10 cellular contexts compared by ENCODE assay signal in the genomic region with DNA sequence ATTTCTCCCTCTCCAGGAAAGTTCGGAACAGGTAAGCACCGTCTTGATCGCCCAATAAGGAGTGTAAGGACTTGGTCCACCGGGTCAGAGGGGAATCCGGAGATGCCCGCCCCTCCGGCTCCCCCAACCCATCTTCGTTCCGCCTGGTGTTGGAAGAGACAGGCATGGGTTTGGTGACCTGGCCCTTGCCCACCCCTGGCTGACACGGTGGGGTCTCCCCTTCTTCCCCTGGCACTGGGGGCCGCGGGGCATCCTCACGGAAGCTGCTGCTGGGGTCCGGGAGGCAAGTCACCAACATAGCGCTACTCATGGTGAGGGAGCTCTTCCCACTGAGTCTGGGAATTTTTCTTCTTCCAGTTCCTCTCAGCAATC. TPM values are rescaled to one million over a fixed set of nuclear protein-coding genes. Genes with fewer than 3 reads are reported as not detected.
A peak's percentile ranks its signal among the peaks of the same experiment; 100 is the strongest.
DNase-seq lines count a peak whose midpoint lies in the region; ATAC-seq and TF ChIP-seq lines count a peak whose summit lies in the region.
"Had no signal": no experiment of that assay in that cellular context is flagged by ENCODE, and none has a peak within 500 bp of the region (broad histone marks: within the 10 kb centered on the region; RNA-seq: fewer than 3 reads in every experiment).

No MANE protein-coding gene starts in this region.

- ATAC-seq in SK-N-SH treated with all-trans-retinoic acid at 6 μM for 48 hours (no peak), GM18858 (IDR thresholded peaks at IDR 0.05; ENCODE audit: unreplicated experiment) (no peak)

- DNase-seq in SK-N-SH: no peak
- DNase-seq in NT2/D1 (ENCODE audit: low read depth, low spot score): no peak
- DNase-seq in GM19238 (ENCODE audit: insufficient read length, low spot score): no peak
- DNase-seq in activated gamma-delta T cell treated with Interleukin-2 at 50 U/mL for 16 hours: no peak
- DNase-seq: brain microvascular endothelial cell had no signal

- peaks cover 27% of the 10 kb centered on the region for H4K20me1 ChIP-seq in SK-N-SH (ENCODE audit: insufficient read depth)

- peak overlapping the region; percentile 86 to 99; a peak in 1 of 4 replicates for H3K4me3 ChIP-seq in SK-N-SH (ENCODE audit: low read depth in 2 of 2, low read length in 1 of 2)
- H3K4me3 ChIP-seq in NT2/D1 (ENCODE audit: insufficient read length, low read depth): peak overlapping the region; percentile 89
- peak overlapping the region; percentile 83 for H3K4me3 ChIP-seq in iPS-11a (ENCODE audit: low read depth, low read length)
- peak overlapping the region; percentile 66 for H3K4me3 ChIP-seq in rectal smooth muscle tissue (ENCODE audit: low read length)

- CTCF ChIA-PET in SK-N-SH (lab: Yijun Ruan, JAX): interaction anchor here (0.7 to 5.1 kb wide), 14 partner anchors 14 to 608 kb away, joined by 3 to 73 read pairs (median 4); no protein-coding TSS in a partner anchor

- TF ChIP-seq RAD21 in SK-N-SH (IDR thresholded peaks at IDR 0.05; ENCODE audit: low read length): no peak

- no peak for TF ChIP-seq CTCF in SK-N-SH (IDR thresholded peaks at IDR 0.05)

- H3K36me3 ChIP-seq in SK-N-SH (replicated peaks in 1 of 2; ENCODE audit: control insufficient read depth in 1 of 2, insufficient read depth in 2 of 2, low read length in 1 of 2) (peaks cover 0 to 10% of the 10 kb centered on the region in 2 experiments), NT2/D1 (ENCODE audit: insufficient read depth, insufficient read length, low read length) (peaks cover 4% of the 10 kb centered on the region), rectal smooth muscle tissue (ENCODE audit: control insufficient read depth, insufficient read depth, low read length) (no peaks in the 10 kb centered on the region)
- H3K36me3 ChIP-seq: brain microvascular endothelial cell had no signal

- H3K9me2 ChIP-seq in SK-N-SH: no peaks in the 10 kb centered on the region

- 97% methylated on average over 15 of the region's 15 CpGs for WGBS in SK-N-SH (ENCODE audit: low lambda C conversion rate)

- H3K9me3 ChIP-seq in SK-N-SH (no peaks in the 10 kb centered on the region), NT2/D1 (ENCODE audit: insufficient read depth, low read length) (no peaks in the 10 kb centered on the region)

- H3K27me3 ChIP-seq in SK-N-SH (ENCODE audit: insufficient read depth): no peaks in the 10 kb centered on the region
- no peaks in the 10 kb centered on the region for H3K27me3 ChIP-seq in NT2/D1 (ENCODE audit: insufficient read depth, insufficient read length)
- no peaks in the 10 kb centered on the region for H3K27me3 ChIP-seq in rectal smooth muscle tissue (ENCODE audit: control insufficient read depth, insufficient read depth, low read length)

- POLR2A ChIA-PET in SK-N-SH (lab: Yijun Ruan, JAX): no interaction called here

- H3K4me1 ChIP-seq in SK-N-SH (ENCODE audit: control insufficient read depth in 1 of 2, insufficient read depth in 2 of 2, low read depth in 1 of 2, low read length in 1 of 2) (peaks cover 12 to 28% of the 10 kb centered on the region in 2 experiments; a peak in 3 of 4 replicates), NT2/D1 (ENCODE audit: insufficient read depth, insufficient read length) (peaks cover 27% of the 10 kb centered on the region), rectal smooth muscle tissue (ENCODE audit: control insufficient read depth, insufficient read depth, low read length) (peaks cover 5% of the 10 kb centered on the region)

- H3K9ac ChIP-seq in SK-N-SH (no peak overlapping the region), NT2/D1 (ENCODE audit: insufficient read length, low read depth) (peak overlapping the region; percentile 95), rectal smooth muscle tissue (ENCODE audit: low read length) (no peak overlapping the region)

- no peak for TF ChIP-seq EP300 in SK-N-SH (IDR thresholded peaks at IDR 0.05; ENCODE audit: borderline replicate concordance in 1 of 2, low read depth in 1 of 2, low read length in 1 of 2)

- H3K79me2 ChIP-seq in SK-N-SH (ENCODE audit: insufficient read depth): peaks cover 21% of the 10 kb centered on the region; the same call in 1 of the 2 replicates

- no peak overlapping the region for H3K27ac ChIP-seq in SK-N-SH (ENCODE audit: low read depth in 2 of 2, low read length in 1 of 2)
- H3K27ac ChIP-seq in rectal smooth muscle tissue (ENCODE audit: low read depth, low read length): no peak overlapping the region
- H3K27ac ChIP-seq: 22Rv1, brain microvascular endothelial cell had no signal

- H2AFZ ChIP-seq in SK-N-SH (ENCODE audit: low read depth): no peak overlapping the region

- peak overlapping the region; percentile 100; the same call in 1 of the 2 replicates for H3K4me2 ChIP-seq in SK-N-SH

- H3F3A ChIP-seq in SK-N-SH (replicated peaks; ENCODE audit: insufficient read depth): peaks cover 8% of the 10 kb centered on the region

TF ChIP-seq in SK-N-SH, 30 proteins besides CTCF, POLR2A, EP300 and RAD21:
- no peak for TF ChIP-seq RFX5 (IDR thresholded peaks at IDR 0.05; ENCODE audit: low read length)
- TF ChIP-seq JUND (IDR thresholded peaks at IDR 0.05): no peak
- TF ChIP-seq RXRA (IDR thresholded peaks at IDR 0.05; ENCODE audit: borderline replicate concordance, low read depth): no peak
- no peak for TF ChIP-seq EZH2phosphoT487 (IDR thresholded peaks at IDR 0.05; ENCODE audit: borderline replicate concordance, low read depth)
- TF ChIP-seq SMC3 (IDR thresholded peaks at IDR 0.05; ENCODE audit: low read depth, low read length): no peak
- TF ChIP-seq TEAD4 (IDR thresholded peaks at IDR 0.05; ENCODE audit: borderline replicate concordance, insufficient read depth): no peak
- TF ChIP-seq GATA2 (CRISPR knock-in tag; IDR thresholded peaks at IDR 0.05): no peak
- no peak for TF ChIP-seq TCF12 (IDR thresholded peaks at IDR 0.05)

TF ChIP-seq in SK-N-SH treated with all-trans-retinoic acid at 6 μM for 48 hours, 23 proteins besides CTCF, POLR2A, EP300 and RAD21 (continues in another document):
- TF ChIP-seq OSR1 (CRISPR knock-in tag; IDR thresholded peaks at IDR 0.05): no peak
- no peak for TF ChIP-seq CSDC2 (CRISPR knock-in tag; IDR thresholded peaks at IDR 0.05)
- no peak for TF ChIP-seq ZFP3 (CRISPR knock-in tag; IDR thresholded peaks at IDR 0.05)
- TF ChIP-seq PPARA (CRISPR knock-in tag; IDR thresholded peaks at IDR 0.05; ENCODE audit: borderline replicate concordance): no peak
- TF ChIP-seq SNAI2 (CRISPR knock-in tag; IDR thresholded peaks at IDR 0.05): no peak
- no peak for TF ChIP-seq BACH2 (CRISPR knock-in tag; IDR thresholded peaks at IDR 0.05; ENCODE audit: borderline replicate concordance)
- no peak for TF ChIP-seq ARNTL (CRISPR knock-in tag; IDR thresholded peaks at IDR 0.05; ENCODE audit: borderline replicate concordance, low read depth)
- TF ChIP-seq ZFP30 (CRISPR knock-in tag; IDR thresholded peaks at IDR 0.05): no peak
- TF ChIP-seq, protein P1, sequence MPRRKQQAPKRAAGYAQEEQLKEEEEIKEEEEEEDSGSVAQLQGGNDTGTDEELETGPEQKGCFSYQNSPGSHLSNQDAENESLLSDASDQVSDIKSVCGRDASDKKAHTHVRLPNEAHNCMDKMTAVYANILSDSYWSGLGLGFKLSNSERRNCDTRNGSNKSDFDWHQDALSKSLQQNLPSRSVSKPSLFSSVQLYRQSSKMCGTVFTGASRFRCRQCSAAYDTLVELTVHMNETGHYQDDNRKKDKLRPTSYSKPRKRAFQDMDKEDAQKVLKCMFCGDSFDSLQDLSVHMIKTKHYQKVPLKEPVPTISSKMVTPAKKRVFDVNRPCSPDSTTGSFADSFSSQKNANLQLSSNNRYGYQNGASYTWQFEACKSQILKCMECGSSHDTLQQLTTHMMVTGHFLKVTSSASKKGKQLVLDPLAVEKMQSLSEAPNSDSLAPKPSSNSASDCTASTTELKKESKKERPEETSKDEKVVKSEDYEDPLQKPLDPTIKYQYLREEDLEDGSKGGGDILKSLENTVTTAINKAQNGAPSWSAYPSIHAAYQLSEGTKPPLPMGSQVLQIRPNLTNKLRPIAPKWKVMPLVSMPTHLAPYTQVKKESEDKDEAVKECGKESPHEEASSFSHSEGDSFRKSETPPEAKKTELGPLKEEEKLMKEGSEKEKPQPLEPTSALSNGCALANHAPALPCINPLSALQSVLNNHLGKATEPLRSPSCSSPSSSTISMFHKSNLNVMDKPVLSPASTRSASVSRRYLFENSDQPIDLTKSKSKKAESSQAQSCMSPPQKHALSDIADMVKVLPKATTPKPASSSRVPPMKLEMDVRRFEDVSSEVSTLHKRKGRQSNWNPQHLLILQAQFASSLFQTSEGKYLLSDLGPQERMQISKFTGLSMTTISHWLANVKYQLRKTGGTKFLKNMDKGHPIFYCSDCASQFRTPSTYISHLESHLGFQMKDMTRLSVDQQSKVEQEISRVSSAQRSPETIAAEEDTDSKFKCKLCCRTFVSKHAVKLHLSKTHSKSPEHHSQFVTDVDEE (CRISPR knock-in tag; IDR thresholded peaks at IDR 0.05): no peak
- TF ChIP-seq, protein P2, sequence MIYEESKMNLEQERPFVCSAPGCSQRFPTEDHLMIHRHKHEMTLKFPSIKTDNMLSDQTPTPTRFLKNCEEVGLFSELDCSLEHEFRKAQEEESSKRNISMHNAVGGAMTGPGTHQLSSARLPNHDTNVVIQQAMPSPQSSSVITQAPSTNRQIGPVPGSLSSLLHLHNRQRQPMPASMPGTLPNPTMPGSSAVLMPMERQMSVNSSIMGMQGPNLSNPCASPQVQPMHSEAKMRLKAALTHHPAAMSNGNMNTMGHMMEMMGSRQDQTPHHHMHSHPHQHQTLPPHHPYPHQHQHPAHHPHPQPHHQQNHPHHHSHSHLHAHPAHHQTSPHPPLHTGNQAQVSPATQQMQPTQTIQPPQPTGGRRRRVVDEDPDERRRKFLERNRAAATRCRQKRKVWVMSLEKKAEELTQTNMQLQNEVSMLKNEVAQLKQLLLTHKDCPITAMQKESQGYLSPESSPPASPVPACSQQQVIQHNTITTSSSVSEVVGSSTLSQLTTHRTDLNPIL (CRISPR knock-in tag; IDR thresholded peaks at IDR 0.05; ENCODE audit: low read depth): no peak
- no peak for TF ChIP-seq GLIS3 (CRISPR knock-in tag; IDR thresholded peaks at IDR 0.05)

RNA-seq across cellular contexts. Expression of gene AXIN2, which starts 3.2 kb away (rescaled TPM):
- polyA plus RNA-seq in SK-N-SH (2012; rRNA removed): 7.9 and 8.3 TPM in 2 replicates
- 5.4 and 7.0 TPM in 2 replicates for polyA plus RNA-seq in SK-N-SH (2012; cell fraction: cytosol; rRNA removed)
- 17.8 and 19.1 TPM in 2 replicates for polyA plus RNA-seq in SK-N-SH (2012; cell fraction: nucleus; rRNA removed)
